In genomic region chr12:30753233-30753632, GRCh38 we compare ENCODE assay signal across 8 cellular contexts. TPM values are rescaled to one million over a fixed set of nuclear protein-coding genes. Genes with fewer than 3 reads are reported as not detected.
A peak's percentile ranks its signal among the peaks of the same experiment; 100 is the strongest.
DNase-seq lines count a peak whose midpoint lies in the region; TF ChIP-seq lines count a peak whose summit lies in the region.

No MANE protein-coding gene starts in this region.

- in situ Hi-C loops in GM23248 (cut with MboI) (no loop called here), SK-MEL-5 (cut with HindIII; ENCODE audit: low pct_unique_long_range_greater_than_20kb, low sequenced_read_pairs) (no loop called here)

- no peaks in the 10 kb centered on the region for H3K9me3 ChIP-seq in GM23248 (ENCODE audit: low read depth)
- H3K9me3 ChIP-seq in Peyer's patch: no peaks in the 10 kb centered on the region

- peaks cover 61% of the 10 kb centered on the region for H3K79me2 ChIP-seq in GM23248 (ENCODE audit: insufficient read depth)

- TF ChIP-seq CTCF in epithelial cell of esophagus (IDR thresholded peaks at IDR 0.05; ENCODE audit: insufficient read depth, low read depth, low read length, missing control alignments) (peak; percentile 31), Peyer's patch (IDR thresholded peaks at IDR 0.05) (no peak)

- H3K4me3 ChIP-seq in GM23248 (peak overlapping the region; percentile 85), epithelial cell of esophagus (ENCODE audit: low read length) (peak overlapping the region; percentile 77), Peyer's patch (no peak overlapping the region)

- H3K27me3 ChIP-seq in GM23248 (replicated peaks; ENCODE audit: insufficient read depth): no peaks in the 10 kb centered on the region
- H3K27me3 ChIP-seq in Peyer's patch: no peaks in the 10 kb centered on the region

- 66 to 68% methylated on average over 3 of the region's 3 CpGs for WGBS in GM23248 (ENCODE audit: low coverage in 1 of 2, low lambda C conversion rate in 2 of 2, missing lambda C conversion rate in 2 of 2), 2 experiments

- H3K4me2 ChIP-seq in GM23248 (ENCODE audit: unreplicated experiment): peak overlapping the region; percentile 94

- peak; percentile 3 for DNase-seq in CD1c-positive myeloid dendritic cell (ENCODE audit: extremely low spot score)
- peak; percentile 67 for DNase-seq in GM23248
- DNase-seq in SK-MEL-5 (ENCODE audit: low read depth, low spot score): peak; percentile 70
- peak; percentile 44 for DNase-seq in epithelial cell of esophagus (ENCODE audit: low read depth)
- peak; percentile 40 for DNase-seq in stimulated activated CD8-positive, alpha-beta memory T cell treated with anti-CD3 and anti-CD28 coated beads, Interleukin-4, amount 100 ng/mL, for 48 hours
- DNase-seq in ureter (ENCODE audit: low spot score): no peak
- DNase-seq in GDM1 (lab: John Stamatoyannopoulos, UW): no peak
- DNase-seq in Peyer's patch: no peak

- no peaks in the 10 kb centered on the region for H4K20me1 ChIP-seq in GM23248 (ENCODE audit: insufficient read depth)

- peaks cover 19% of the 10 kb centered on the region; the same call in 1 of the 2 replicates for H3F3A ChIP-seq in GM23248 (ENCODE audit: insufficient read depth)

- H3K4me1 ChIP-seq in GM23248 (ENCODE audit: insufficient read depth) (peaks cover 52% of the 10 kb centered on the region), Peyer's patch (peaks cover 0 to 12% (median 4%) of the 10 kb centered on the region in 4 donors)

- H3K9ac ChIP-seq in GM23248: peak overlapping the region; percentile 82

- peak overlapping the region; percentile 72 for H2AFZ ChIP-seq in GM23248

- H3K9me2 ChIP-seq in GM23248 (ENCODE audit: insufficient read depth): no peaks in the 10 kb centered on the region

- H3K36me3 ChIP-seq in GM23248 (ENCODE audit: low read depth): 0 out of 2 replicates have a peak, but pooled peaks cover 5% of the 10 kb centered on the region
- H3K36me3 ChIP-seq in Peyer's patch: no peaks in the 10 kb centered on the region

- H3K27ac ChIP-seq in GM23248 (peak overlapping the region; percentile 70), Peyer's patch (no peak overlapping the region)

- TF ChIP-seq POLR2A in Peyer's patch (IDR thresholded peaks at IDR 0.05): no peak

RNA-seq across cellular contexts. Expression of gene CAPRIN2, which starts 1.5 kb away (rescaled TPM):
- total RNA-seq in GM23248 (2014; rRNA removed; shearing (Covaris generic)): 24.7 and 33.0 TPM in 2 replicates
- polyA plus RNA-seq in GM23248 (2016; fragmentation: Nextera tagmentation; extraction: Ambion mirVana): 19.3 and 20.1 TPM in 2 replicates
- total RNA-seq in SK-MEL-5 (2014; rRNA removed; shearing (Covaris generic)): 15.6 and 22.2 TPM in 2 replicates
- polyA plus RNA-seq in SK-MEL-5 (2015; cell fraction: cytosol; rRNA removed): 13.7 and 30.3 TPM in 2 replicates
- 154 and 265 TPM in 2 replicates for polyA plus RNA-seq in SK-MEL-5 (2015; cell fraction: nucleus; rRNA removed)
- total RNA-seq in ureter: 32.0 TPM
- total RNA-seq in Peyer's patch: 100 to 1,000 TPM in 1 of 4 donors, 10 to 100 TPM in 3; 16.1 to 153 (median 28.1) TPM

RNA-seq across cellular contexts. Expression of gene IPO8, which starts 57.6 kb away (rescaled TPM):
- 21.4 and 22.8 TPM in 2 replicates for total RNA-seq in GM23248 (2014; rRNA removed; shearing (Covaris generic))
- 10.1 and 10.9 TPM in 2 replicates for polyA plus RNA-seq in GM23248 (2016; fragmentation: Nextera tagmentation; extraction: Ambion mirVana)
- 32.9 TPM in 2 replicates for total RNA-seq in SK-MEL-5 (2014; rRNA removed; shearing (Covaris generic))
- polyA plus RNA-seq in SK-MEL-5 (2015; cell fraction: cytosol; rRNA removed): 30.8 and 41.5 TPM in 2 replicates
- polyA plus RNA-seq in SK-MEL-5 (2015; cell fraction: nucleus; rRNA removed): 48.3 and 65.3 TPM in 2 replicates
- total RNA-seq in ureter (52.3 TPM), Peyer's patch (10 to 100 TPM; 40.1 to 65.2 (median 59.3) TPM)

Comparison
In these comparisons a context has a peak if more than half of its experiments do, and no peak if none do; other contexts are left out.
1. DNase-seq: peak in CD1c-positive myeloid dendritic cell (single experiment), GM23248 (single experiment), SK-MEL-5 (single experiment), epithelial cell of esophagus (single experiment) and stimulated activated CD8-positive, alpha-beta memory T cell treated with anti-CD3 and anti-CD28 coated beads, Interleukin-4, amount 100 ng/mL, for 48 hours (single experiment); none in ureter (single experiment), GDM1 (single experiment) and Peyer's patch (0 of 3).
2. H3K4me3 ChIP-seq: peak in GM23248 (single experiment) and epithelial cell of esophagus (single experiment); none in Peyer's patch (0 of 4).